2 cellular contexts compared by ENCODE assay signal in genomic region chr15:92117301-92117731, GRCh38.
TF ChIP-seq lines count a peak whose summit lies in the region.

No MANE protein-coding gene starts in this region.

TF ChIP-seq in GM23338, 12 proteins besides CTCF, POLR2A, EP300 and RAD21:
- TF ChIP-seq REST (IDR thresholded peaks at IDR 0.05; ENCODE audit: unreplicated experiment) (no peak), STAT1 (IDR thresholded peaks at IDR 0.05; ENCODE audit: unreplicated experiment) (no peak), EZH2phosphoT487 (IDR thresholded peaks at IDR 0.05; ENCODE audit: unreplicated experiment) (no peak), ZNF114 (CRISPR knock-in tag; IDR thresholded peaks at IDR 0.05) (no peak), NANOG (IDR thresholded peaks at IDR 0.05; ENCODE audit: borderline replicate concordance) (no peak), CREB1 (CRISPR knock-in tag; IDR thresholded peaks at IDR 0.05; ENCODE audit: low read depth) (no peak), EZH2 (IDR thresholded peaks at IDR 0.05; ENCODE audit: low read depth, unreplicated experiment) (no peak), POLR2AphosphoS5 (IDR thresholded peaks at IDR 0.05; ENCODE audit: low read depth) (no peak), ETS1 (IDR thresholded peaks at IDR 0.05) (no peak), ZNF462 (CRISPR knock-in tag; IDR thresholded peaks at IDR 0.05) (no peak), ZNF331 (CRISPR knock-in tag; IDR thresholded peaks at IDR 0.05; ENCODE audit: low read depth) (no peak), JUNB (IDR thresholded peaks at IDR 0.05; ENCODE audit: unreplicated experiment) (no peak)

TF ChIP-seq in H1, 55 proteins besides CTCF, POLR2A, EP300 and RAD21 (continued from another document):
- TF ChIP-seq POLR2AphosphoS5 (IDR thresholded peaks at IDR 0.05; ENCODE audit: low read depth, low read length) (no peak), ATF2 (IDR thresholded peaks at IDR 0.05; ENCODE audit: low read length) (no peak), GABPA (IDR thresholded peaks at IDR 0.05; ENCODE audit: borderline replicate concordance, insufficient read depth, low read length) (no peak), SP1 (IDR thresholded peaks at IDR 0.05; ENCODE audit: low read depth, low read length) (no peak), SUZ12 (IDR thresholded peaks at IDR 0.05; ENCODE audit: low read length) (no peak), E2F6 (IDR thresholded peaks at IDR 0.05) (no peak), TCF12 (IDR thresholded peaks at IDR 0.05; ENCODE audit: low read depth, low read length) (no peak), BCL11A (IDR thresholded peaks at IDR 0.05; ENCODE audit: low read depth in 2 of 2, low read length in 2 of 2) (no peak), SIN3A (conservative IDR thresholded peaks at IDR 0.05 in 1 of 2, IDR thresholded peaks at IDR 0.05 in 1 of 2; ENCODE audit: low read depth in 1 of 2, low read length in 2 of 2) (no peak)
